Comparison of ENCODE assay signal across 2 cellular contexts in genomic region chr17:63558441-63558840, GRCh38.
TF ChIP-seq lines count a peak whose summit lies in the region.

No MANE protein-coding gene starts in this region.

TF ChIP-seq in K562, 482 proteins besides CTCF, POLR2A, EP300 and RAD21:
- TF ChIP-seq HDGF (IDR thresholded peaks at IDR 0.05) (no peak), TEAD4 (IDR thresholded peaks at IDR 0.05; ENCODE audit: low read length) (no peak), TEAD4 (CRISPR knock-in tag; IDR thresholded peaks at IDR 0.05; ENCODE audit: borderline replicate concordance) (no peak)
TF ChIP-seq in K562: peak in this region for 0.

TF ChIP-seq in HEK293T, 16 proteins besides CTCF, POLR2A, EP300 and RAD21:
- TF ChIP-seq ZNF384 (IDR thresholded peaks at IDR 0.05) (no peak), SUZ12 (IDR thresholded peaks at IDR 0.05) (no peak), L3MBTL2 (conservative IDR thresholded peaks at IDR 0.05) (no peak), ARNT (IDR thresholded peaks at IDR 0.05) (no peak), NFRKB (IDR thresholded peaks at IDR 0.05) (no peak), HDGF (IDR thresholded peaks at IDR 0.05; ENCODE audit: borderline replicate concordance) (no peak), FOXK2 (IDR thresholded peaks at IDR 0.05) (no peak), TARDBP (IDR thresholded peaks at IDR 0.05) (no peak), BHLHE40 (IDR thresholded peaks at IDR 0.05; ENCODE audit: borderline replicate concordance) (no peak), FOXA1 (IDR thresholded peaks at IDR 0.05) (no peak), LEF1 (IDR thresholded peaks at IDR 0.05; ENCODE audit: borderline replicate concordance) (no peak), CTBP1 (IDR thresholded peaks at IDR 0.05; ENCODE audit: borderline replicate concordance) (no peak), FOXM1 (IDR thresholded peaks at IDR 0.05; ENCODE audit: borderline replicate concordance) (no peak), ELF4 (IDR thresholded peaks at IDR 0.05) (no peak), SP1 (IDR thresholded peaks at IDR 0.05) (no peak)
- TF ChIP-seq, protein P1, sequence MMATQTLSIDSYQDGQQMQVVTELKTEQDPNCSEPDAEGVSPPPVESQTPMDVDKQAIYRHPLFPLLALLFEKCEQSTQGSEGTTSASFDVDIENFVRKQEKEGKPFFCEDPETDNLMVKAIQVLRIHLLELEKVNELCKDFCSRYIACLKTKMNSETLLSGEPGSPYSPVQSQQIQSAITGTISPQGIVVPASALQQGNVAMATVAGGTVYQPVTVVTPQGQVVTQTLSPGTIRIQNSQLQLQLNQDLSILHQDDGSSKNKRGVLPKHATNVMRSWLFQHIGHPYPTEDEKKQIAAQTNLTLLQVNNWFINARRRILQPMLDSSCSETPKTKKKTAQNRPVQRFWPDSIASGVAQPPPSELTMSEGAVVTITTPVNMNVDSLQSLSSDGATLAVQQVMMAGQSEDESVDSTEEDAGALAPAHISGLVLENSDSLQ (IDR thresholded peaks at IDR 0.05): no peak
